In the genomic region with DNA sequence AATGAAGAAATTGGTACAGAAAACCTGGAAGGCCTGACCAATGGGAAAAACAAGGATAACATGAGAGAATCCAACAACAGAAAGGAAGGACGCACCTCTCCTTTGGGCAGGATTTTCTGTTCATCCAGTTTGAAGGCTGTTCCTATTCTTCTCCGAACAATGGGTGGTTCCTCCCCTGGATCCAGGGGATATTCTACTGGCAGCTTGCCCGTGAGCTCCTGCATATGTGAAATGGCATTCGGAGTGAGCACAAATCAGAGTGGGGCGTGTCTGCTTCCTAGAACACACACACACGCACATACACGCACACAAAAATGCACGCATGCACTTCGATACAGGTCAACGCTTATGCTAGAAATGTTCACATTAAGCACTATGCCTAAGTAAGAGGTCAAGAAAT, we compare ENCODE assay signal across 19 cellular contexts.
DNase-seq lines count a peak whose midpoint lies in the region; ATAC-seq and TF ChIP-seq lines count a peak whose summit lies in the region.
"Had no signal": no experiment of that assay in that cellular context is flagged by ENCODE, and none has a peak within 500 bp of the region (broad histone marks: within the 10 kb centered on the region; RNA-seq: fewer than 3 reads in every experiment).

No MANE protein-coding gene starts in this region.

- CTCF ChIA-PET in activated CD4-positive, alpha-beta T cell treated with anti-CD3 and anti-CD28 coated beads, Interleukin-2, amount 10 ng/mL, durations not matched to agents 7 days and 5 days (lab: Charles Lee), result no interaction called here

- H3K36me3 ChIP-seq in heart right ventricle (peaks cover 0 to 99% (median 54%) of the 10 kb centered on the region in 9 donors), mesenchymal stem cell (ENCODE audit: control insufficient read depth in 1 of 2, insufficient read depth in 2 of 2, low read depth in 1 of 2, low read length in 2 of 2) (peaks cover 71 to 95% of the 10 kb centered on the region in 2 experiments), sigmoid colon (peaks cover 0 to 78% (median 24%) of the 10 kb centered on the region in 4 donors)

- H3K4me3 ChIP-seq in heart right ventricle, result no peak overlapping the region
- no peak overlapping the region for H3K4me3 ChIP-seq in mesenchymal stem cell (ENCODE audit: insufficient read depth in 1 of 2, low read depth in 1 of 2, low read length in 2 of 2)
- no peak overlapping the region for H3K4me3 ChIP-seq in sigmoid colon
- H3K4me3 ChIP-seq: SJCRH30 had no signal

- no peak overlapping the region for H3K9ac ChIP-seq in mesenchymal stem cell (ENCODE audit: low read length)

- H3K4me1 Mint-ChIP-seq in activated CD4-positive, alpha-beta T cell treated with anti-CD3 and anti-CD28 coated beads, Interleukin-2, amount 10 ng/mL, durations not matched to agents 7 days and 5 days, result no peaks in the 10 kb centered on the region
- H3K4me1 Mint-ChIP-seq: B cell had no signal

- no peaks in the 10 kb centered on the region for H3K9me3 Mint-ChIP-seq in activated CD4-positive, alpha-beta T cell treated with anti-CD3 and anti-CD28 coated beads, Interleukin-2, amount 10 ng/mL, durations not matched to agents 7 days and 5 days

- TF ChIP-seq CTCF in heart right ventricle (IDR thresholded peaks at IDR 0.05) (no peak), sigmoid colon (IDR thresholded peaks at IDR 0.05) (no peak)

- no peak overlapping the region for H2BK120ac ChIP-seq in mesenchymal stem cell (ENCODE audit: low read depth, low read length)

- POLR2A ChIA-PET in activated CD4-positive, alpha-beta T cell treated with anti-CD3 and anti-CD28 coated beads, Interleukin-2, amount 10 ng/mL, durations not matched to agents 7 days and 5 days (lab: Charles Lee), result no interaction called here

- ATAC-seq in heart right ventricle, result peak in 6 of 8 donors; percentile 21 to 64 (median 52)
- ATAC-seq in Right ventricle myocardium inferior, result no peak
- ATAC-seq in GM21360 (IDR thresholded peaks at IDR 0.05; ENCODE audit: unreplicated experiment), result no peak
- no peak for ATAC-seq in HG03159 (IDR thresholded peaks at IDR 0.05; ENCODE audit: unreplicated experiment)

- no peak overlapping the region for H3K14ac ChIP-seq in mesenchymal stem cell (ENCODE audit: low read length in 2 of 2)

- no peaks in the 10 kb centered on the region for H3K9me3 ChIP-seq in heart right ventricle
- H3K9me3 ChIP-seq in mesenchymal stem cell (ENCODE audit: control insufficient read depth, low read length), result no peaks in the 10 kb centered on the region
- H3K9me3 ChIP-seq in sigmoid colon, result no peaks in the 10 kb centered on the region
- H3K9me3 ChIP-seq: SJCRH30 had no signal

- H4K91ac ChIP-seq in mesenchymal stem cell (ENCODE audit: low read length), result no peak overlapping the region

- no peaks in the 10 kb centered on the region for H3K27me3 ChIP-seq in heart right ventricle
- no peaks in the 10 kb centered on the region for H3K27me3 ChIP-seq in mesenchymal stem cell (ENCODE audit: control insufficient read depth in 1 of 2, insufficient read depth in 1 of 2, low read length in 2 of 2)
- no peaks in the 10 kb centered on the region for H3K27me3 ChIP-seq in sigmoid colon
- H3K27me3 ChIP-seq: SJCRH30 had no signal

- TF ChIP-seq EP300 in sigmoid colon (IDR thresholded peaks at IDR 0.05), result no peak

- H2BK5ac ChIP-seq in mesenchymal stem cell (ENCODE audit: low read depth, low read length, poor library complexity, severe bottlenecking), result no peak overlapping the region

- no peak overlapping the region for H3K4me3 Mint-ChIP-seq in activated CD4-positive, alpha-beta T cell treated with anti-CD3 and anti-CD28 coated beads, Interleukin-2, amount 10 ng/mL, durations not matched to agents 7 days and 5 days
- H3K4me3 Mint-ChIP-seq: B cell had no signal

- H2AK5ac ChIP-seq in mesenchymal stem cell (ENCODE audit: low read length, severe bottlenecking), result peak overlapping the region; percentile 91

- no peak for TF ChIP-seq POLR2A in sigmoid colon (IDR thresholded peaks at IDR 0.05)

- no peak overlapping the region for H3K27ac Mint-ChIP-seq in activated CD4-positive, alpha-beta T cell treated with anti-CD3 and anti-CD28 coated beads, Interleukin-2, amount 10 ng/mL, durations not matched to agents 7 days and 5 days
- H3K27ac Mint-ChIP-seq: B cell had no signal

- no peaks in the 10 kb centered on the region for H3K36me3 Mint-ChIP-seq in activated CD4-positive, alpha-beta T cell treated with anti-CD3 and anti-CD28 coated beads, Interleukin-2, amount 10 ng/mL, durations not matched to agents 7 days and 5 days (ENCODE audit: low read depth)

- DNase-seq in heart right ventricle, result peak in 1 of 2 donors; percentile 47
- DNase-seq in Right ventricle myocardium inferior (ENCODE audit: missing footprints), result no peak
- peak; percentile 28 to 78 for DNase-seq in dermis microvascular lymphatic vessel endothelial cell (ENCODE audit: low read depth in 2 of 2)
- no peak for DNase-seq in mesenchymal stem cell
- peak; percentile 30 for DNase-seq in sigmoid colon
- DNase-seq in activated CD4-positive, alpha-beta T cell treated with anti-CD3 and anti-CD28 coated beads, Interleukin-2, amount 10 ng/mL, durations not matched to agents 7 days and 5 days, result no peak
- DNase-seq: DMS 273 treated with DMSO at 0.1 percent for 48 hours, GOT3, KBM-7, NCI-H1105 treated with DMSO at 0.1 percent for 48 hours, NCI-H1694, NCI-H2081 treated with DMSO at 0.1 percent for 48 hours, NCI-H510A, NCI-H748 treated with DMSO at 0.1 percent for 48 hours, RPMI8226, SJCRH30 had no signal

- H3K18ac ChIP-seq in mesenchymal stem cell (ENCODE audit: low read depth in 1 of 2, low read length in 2 of 2), result no peak overlapping the region

- no peak overlapping the region for H2AFZ ChIP-seq in mesenchymal stem cell (ENCODE audit: low read depth, low read length)

- intact Hi-C loops in heart right ventricle (cut with DNase I), result loop anchor here in 2 of 10 donors (5.0 kb wide), 2 partner anchors 37 to 42 kb away; no protein-coding TSS in a partner anchor
- intact Hi-C loops in Right ventricle myocardium inferior (cut with DNase I), result loop anchor here (5.0 kb wide), 1 partner anchor 37 kb away; no protein-coding TSS in a partner anchor
- intact Hi-C loops in sigmoid colon (cut with DNase I), result no loop called here

- no peak overlapping the region for H3K23ac ChIP-seq in mesenchymal stem cell (ENCODE audit: low read length in 2 of 2)

- no peak overlapping the region for H3K4ac ChIP-seq in mesenchymal stem cell (ENCODE audit: low read depth in 1 of 2, low read length in 2 of 2)

- 67 to 72% methylated on average over 10 of the region's 10 CpGs for whole genome bisulfite sequencing in heart right ventricle, 2 donors
- WGBS in mesenchymal stem cell, result 98% methylated on average over 7 of the region's 10 CpGs
- 93 to 94% methylated on average over 10 of the region's 10 CpGs for WGBS in sigmoid colon, 2 donors

- H3K27ac ChIP-seq in heart right ventricle, result peak overlapping the region in 2 of 10 donors; percentile 31 to 32
- peak overlapping the region; percentile 79 for H3K27ac ChIP-seq in mesenchymal stem cell (ENCODE audit: low read length, poor library complexity, severe bottlenecking)
- no peak overlapping the region for H3K27ac ChIP-seq in sigmoid colon
- H3K27ac ChIP-seq: SJCRH30 had no signal

- H3K27me3 Mint-ChIP-seq in activated CD4-positive, alpha-beta T cell treated with anti-CD3 and anti-CD28 coated beads, Interleukin-2, amount 10 ng/mL, durations not matched to agents 7 days and 5 days, result no peaks in the 10 kb centered on the region

- no peak overlapping the region for H2BK12ac ChIP-seq in mesenchymal stem cell (ENCODE audit: low read length in 2 of 2)

- H3K4me2 ChIP-seq in mesenchymal stem cell (ENCODE audit: low read length, poor library complexity, severe bottlenecking), result no peak overlapping the region

- no peak overlapping the region for H2BK15ac ChIP-seq in mesenchymal stem cell (ENCODE audit: low read depth, poor library complexity, severe bottlenecking)

- peaks cover 40% of the 10 kb centered on the region for H3K79me1 ChIP-seq in mesenchymal stem cell (replicated peaks; ENCODE audit: low read length, poor library complexity, severe bottlenecking)

- no peak overlapping the region for H4K8ac ChIP-seq in mesenchymal stem cell (ENCODE audit: low read length)

- H3K4me1 ChIP-seq in heart right ventricle (peaks cover 0 to 40% (median 13%) of the 10 kb centered on the region in 9 donors), mesenchymal stem cell (ENCODE audit: control insufficient read depth, insufficient read depth, low read depth, low read length) (peaks cover 24% of the 10 kb centered on the region), sigmoid colon (peaks cover 0 to 9% (median 2%) of the 10 kb centered on the region in 4 donors)

Comparison
In these comparisons a context has a peak if more than half of its experiments do, and no peak if none do; other contexts are left out.
1. ATAC-seq: peak in heart right ventricle (6 of 8); none in Right ventricle myocardium inferior (single experiment), GM21360 (single experiment) and HG03159 (single experiment).
2. DNase-seq: peak in dermis microvascular lymphatic vessel endothelial cell (2 of 2) and sigmoid colon (single experiment); none in Right ventricle myocardium inferior (single experiment), mesenchymal stem cell (single experiment) and activated CD4-positive, alpha-beta T cell treated with anti-CD3 and anti-CD28 coated beads, Interleukin-2, amount 10 ng/mL, durations not matched to agents 7 days and 5 days (single experiment).